Comparison of ENCODE assay signal across 8 cellular contexts in genomic region chr12:124940393-124941169, GRCh38. TPM values are rescaled to one million over a fixed set of nuclear protein-coding genes. Genes with fewer than 3 reads are reported as not detected.
A peak's percentile ranks its signal among the peaks of the same experiment; 100 is the strongest.
DNase-seq lines count a peak whose midpoint lies in the region; ATAC-seq and TF ChIP-seq lines count a peak whose summit lies in the region.

No MANE protein-coding gene starts in this region.

- in situ Hi-C loops in SK-MEL-5 (cut with HindIII; ENCODE audit: low pct_unique_long_range_greater_than_20kb, low sequenced_read_pairs) = no loop called here

- ATAC-seq in GM18505 (IDR thresholded peaks at IDR 0.05; ENCODE audit: unreplicated experiment) (peak; percentile 43), HG02938 (IDR thresholded peaks at IDR 0.05; ENCODE audit: unreplicated experiment) (peak; percentile 30)

- H3K4me3 Mint-ChIP-seq in brain = no peak overlapping the region

- DNase-seq in SK-MEL-5 (ENCODE audit: low read depth, low spot score) = peak; percentile 97
- peak; percentile 82 for DNase-seq in iPS-NIHi11 (ENCODE audit: low spot score)
- DNase-seq in stimulated activated CD4-positive, alpha-beta T cell treated with anti-CD3 and anti-CD28 coated beads, Interleukin-12 subunit alpha, Interleukin-12 subunit beta, amount 100 ng/mL, for 24 hours (ENCODE audit: low read depth in 2 of 2) = peak; percentile 72 to 81
- DNase-seq in C1 segment of cervical spinal cord (lab: John Stamatoyannopoulos, UW) = no peak
- DNase-seq in KG1 (lab: John Stamatoyannopoulos, UW) = no peak

- H3K36me3 Mint-ChIP-seq in brain = peaks cover 13% of the 10 kb centered on the region

- no peak overlapping the region for H3K27ac Mint-ChIP-seq in brain

- peak; percentile 66 to 84 for TF ChIP-seq CTCF in brain (conservative IDR thresholded peaks at IDR 0.05)

- H3K4me1 Mint-ChIP-seq in brain = peaks cover 30% of the 10 kb centered on the region

- peak; percentile 69 for TF ChIP-seq POLR2A in GM18505 (IDR thresholded peaks at IDR 0.05; ENCODE audit: borderline replicate concordance, extremely low read depth, insufficient read depth, insufficient read length)

- no peaks in the 10 kb centered on the region for H3K27me3 Mint-ChIP-seq in brain

- peaks cover 0 to 3% (median 0%) of the 10 kb centered on the region in 5 experiments for H3K9me3 Mint-ChIP-seq in brain

RNA-seq across cellular contexts. Expression of gene UBC, which starts 26.1 kb away (rescaled TPM):
- 1,930 and 2,016 TPM in 2 replicates for total RNA-seq in SK-MEL-5 (2014; rRNA removed; shearing (Covaris generic))
- polyA plus RNA-seq in SK-MEL-5 (2015; cell fraction: cytosol; rRNA removed) = 1,237 and 1,346 TPM in 2 replicates
- 572 and 599 TPM in 2 replicates for polyA plus RNA-seq in SK-MEL-5 (2015; cell fraction: nucleus; rRNA removed)
- 912 TPM for polyA plus RNA-seq in brain (ENCODE audit: insufficient read depth, low read depth, low replicate concordance)

RNA-seq across cellular contexts. Expression of gene DHX37, which starts 48.4 kb away (rescaled TPM):
- total RNA-seq in SK-MEL-5 (2014; rRNA removed; shearing (Covaris generic)) = 38.2 and 48.2 TPM in 2 replicates
- 44.8 and 59.1 TPM in 2 replicates for polyA plus RNA-seq in SK-MEL-5 (2015; cell fraction: cytosol; rRNA removed)
- 64.6 and 71.5 TPM in 2 replicates for polyA plus RNA-seq in SK-MEL-5 (2015; cell fraction: nucleus; rRNA removed)
- 9.6 TPM for polyA plus RNA-seq in brain (ENCODE audit: insufficient read depth, low read depth, low replicate concordance)

RNA-seq across cellular contexts. Expression of gene BRI3BP, which starts 52.9 kb away (rescaled TPM):
- total RNA-seq in SK-MEL-5 (2014; rRNA removed; shearing (Covaris generic)) = 12.0 and 12.2 TPM in 2 replicates
- 14.3 and 19.4 TPM in 2 replicates for polyA plus RNA-seq in SK-MEL-5 (2015; cell fraction: cytosol; rRNA removed)
- polyA plus RNA-seq in SK-MEL-5 (2015; cell fraction: nucleus; rRNA removed) = 2.5 and 3.4 TPM in 2 replicates
- 12.8 TPM for polyA plus RNA-seq in brain (ENCODE audit: insufficient read depth, low read depth, low replicate concordance)

Comparison
In these comparisons a context has a peak if more than half of its experiments do, and no peak if none do; other contexts are left out.
1. DNase-seq: peak in SK-MEL-5 (single experiment), iPS-NIHi11 (single experiment) and stimulated activated CD4-positive, alpha-beta T cell treated with anti-CD3 and anti-CD28 coated beads, Interleukin-12 subunit alpha, Interleukin-12 subunit beta, amount 100 ng/mL, for 24 hours (2 of 2); none in C1 segment of cervical spinal cord (0 of 14) and KG1 (single experiment).